Comparison of ENCODE assay signal across 8 cellular contexts in the genomic region with DNA sequence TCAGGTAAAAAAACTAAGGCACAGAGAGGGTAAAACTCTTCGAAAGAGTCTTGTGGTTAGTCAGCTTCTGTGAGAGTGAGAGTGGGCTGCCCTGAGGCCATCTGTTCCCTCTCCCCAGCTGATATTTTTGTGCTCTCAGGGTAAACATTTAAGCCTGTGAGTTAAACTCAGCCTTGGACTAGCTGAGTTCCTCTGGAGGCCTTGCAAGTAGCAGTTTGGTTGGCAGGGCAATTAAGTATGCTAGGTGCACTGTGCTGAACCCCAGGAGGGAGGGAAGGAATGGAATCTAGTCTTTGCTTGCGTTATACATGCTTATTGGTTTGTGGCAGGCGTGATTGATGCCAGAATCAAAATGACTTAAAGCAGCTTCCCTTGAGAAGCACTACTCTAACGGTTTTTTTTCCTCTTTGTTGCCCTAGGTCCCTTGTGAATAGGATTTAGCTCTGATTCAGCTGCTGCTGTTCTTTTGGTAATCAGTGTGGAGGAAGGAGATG.
DNase-seq lines count a peak whose midpoint lies in the region; ATAC-seq, FAIRE-seq and TF ChIP-seq lines count a peak whose summit lies in the region.

No MANE protein-coding gene starts in this region.

- no peak for FAIRE-seq in astrocyte (lab: Jason Lieb, UNC)

- peak; percentile 40 for DNase-seq in AG10803 (ENCODE audit: low read depth)
- peak; percentile 71 for DNase-seq in astrocyte (ENCODE audit: low read depth)
- DNase-seq in transverse colon = no peak
- DNase-seq in activated naive CD4-positive, alpha-beta T cell treated with anti-CD3 and anti-CD28 coated beads, Interleukin-2, amount 10 ng/mL, durations not matched to agents 7 days and 5 days = no peak
- no peak for DNase-seq in medulla oblongata (ENCODE audit: extremely low spot score)
- no peak for DNase-seq in adrenal gland

- TF ChIP-seq EP300 in transverse colon (IDR thresholded peaks at IDR 0.05; ENCODE audit: low read depth) = no peak

- CTCF ChIA-PET in activated naive CD4-positive, alpha-beta T cell treated with anti-CD3 and anti-CD28 coated beads, Interleukin-2, amount 10 ng/mL, durations not matched to agents 7 days and 5 days (lab: Charles Lee) = no interaction called here

- peaks cover 84% of the 10 kb centered on the region for H4K20me1 ChIP-seq in astrocyte (ENCODE audit: insufficient read depth, low read length)

- no peaks in the 10 kb centered on the region for H3K27me3 Mint-ChIP-seq in astrocyte (ENCODE audit: low read depth, unreplicated experiment)
- no peaks in the 10 kb centered on the region for H3K27me3 Mint-ChIP-seq in activated naive CD4-positive, alpha-beta T cell treated with anti-CD3 and anti-CD28 coated beads, Interleukin-2, amount 10 ng/mL, durations not matched to agents 7 days and 5 days

- no peak overlapping the region for H2AFZ ChIP-seq in astrocyte (ENCODE audit: low read depth, low read length)

- no peaks in the 10 kb centered on the region for H3K79me2 ChIP-seq in astrocyte (ENCODE audit: insufficient read depth, low read length)

- H3K4me3 Mint-ChIP-seq in astrocyte (ENCODE audit: unreplicated experiment) = no peak overlapping the region
- H3K4me3 Mint-ChIP-seq in activated naive CD4-positive, alpha-beta T cell treated with anti-CD3 and anti-CD28 coated beads, Interleukin-2, amount 10 ng/mL, durations not matched to agents 7 days and 5 days = no peak overlapping the region

- in situ Hi-C loops in transverse colon (cut with MboI; ENCODE audit: low pct_ligation_motif_present in 1 of 4, low pct_unique_long_range_greater_than_20kb in 1 of 4, low sequenced_read_pairs in 3 of 4) = no loop called here

- peak overlapping the region; percentile 46 for H3K4me2 ChIP-seq in astrocyte (ENCODE audit: low read length)

- ATAC-seq in GM19324 (IDR thresholded peaks at IDR 0.05; ENCODE audit: low FRiP score, unreplicated experiment) = peak; percentile 79
- ATAC-seq in HG03135 (IDR thresholded peaks at IDR 0.05; ENCODE audit: unreplicated experiment) = peak; percentile 64

- intact Hi-C loops in transverse colon (cut with DNase I; ENCODE audit: low total_unique reads) (no loop called here), adrenal gland (cut with DNase I) (no loop called here)

- no peak overlapping the region for H3K9ac ChIP-seq in astrocyte (ENCODE audit: low read length)

- TF ChIP-seq CTCF in AG10803 (conservative IDR thresholded peaks at IDR 0.05; ENCODE audit: low read length) = no peak
- no peak for TF ChIP-seq CTCF in astrocyte (IDR thresholded peaks at IDR 0.05; ENCODE audit: insufficient read depth, low read depth, low read length)
- TF ChIP-seq CTCF in transverse colon (IDR thresholded peaks at IDR 0.05) = no peak
- TF ChIP-seq CTCF in adrenal gland (IDR thresholded peaks at IDR 0.05) = no peak

- H3K27ac ChIP-seq in astrocyte (ENCODE audit: low read depth, low read length) (peak overlapping the region; percentile 35), transverse colon (no peak overlapping the region), adrenal gland (peak overlapping the region in 1 of 5 donors; percentile 12)

- no peak overlapping the region for H3K4me3 ChIP-seq in AG10803 (ENCODE audit: low read length)
- no peak overlapping the region for H3K4me3 ChIP-seq in astrocyte (ENCODE audit: insufficient read depth, low read depth, low read length)
- H3K4me3 ChIP-seq in transverse colon = no peak overlapping the region
- H3K4me3 ChIP-seq in adrenal gland = no peak overlapping the region

- no peaks in the 10 kb centered on the region for H3K9me3 Mint-ChIP-seq in astrocyte (ENCODE audit: unreplicated experiment)
- H3K9me3 Mint-ChIP-seq in activated naive CD4-positive, alpha-beta T cell treated with anti-CD3 and anti-CD28 coated beads, Interleukin-2, amount 10 ng/mL, durations not matched to agents 7 days and 5 days = no peaks in the 10 kb centered on the region

- H3K36me3 ChIP-seq in astrocyte (ENCODE audit: insufficient read depth, low read length) = no peaks in the 10 kb centered on the region
- H3K36me3 ChIP-seq in transverse colon = no peaks in the 10 kb centered on the region
- no peaks in the 10 kb centered on the region for H3K36me3 ChIP-seq in adrenal gland (replicated peaks in 1 of 2)

- TF ChIP-seq POLR2A in transverse colon (IDR thresholded peaks at IDR 0.05) (no peak), adrenal gland (IDR thresholded peaks at IDR 0.05) (no peak)

- H3K27me3 ChIP-seq in astrocyte (ENCODE audit: insufficient read depth, low read length) (peaks cover 2% of the 10 kb centered on the region), transverse colon (no peaks in the 10 kb centered on the region), adrenal gland (no peaks in the 10 kb centered on the region)

- H3K27ac Mint-ChIP-seq in astrocyte (ENCODE audit: unreplicated experiment) = peak overlapping the region; percentile 10
- no peak overlapping the region for H3K27ac Mint-ChIP-seq in activated naive CD4-positive, alpha-beta T cell treated with anti-CD3 and anti-CD28 coated beads, Interleukin-2, amount 10 ng/mL, durations not matched to agents 7 days and 5 days

- H3K36me3 Mint-ChIP-seq in astrocyte (ENCODE audit: low read depth, unreplicated experiment) = no peaks in the 10 kb centered on the region
- H3K36me3 Mint-ChIP-seq in activated naive CD4-positive, alpha-beta T cell treated with anti-CD3 and anti-CD28 coated beads, Interleukin-2, amount 10 ng/mL, durations not matched to agents 7 days and 5 days = no peaks in the 10 kb centered on the region

- 19 to 30% methylated on average over 3 to 4 of the region's 4 CpGs for WGBS in transverse colon (ENCODE audit: low coverage in 1 of 2), 2 donors
- WGBS in adrenal gland, 4 donors = 38 to 51% (median 40%) methylated on average over 4 of the region's 4 CpGs

- peaks cover 31% of the 10 kb centered on the region for H3K4me1 Mint-ChIP-seq in astrocyte (ENCODE audit: low read depth, unreplicated experiment)
- no peaks in the 10 kb centered on the region for H3K4me1 Mint-ChIP-seq in activated naive CD4-positive, alpha-beta T cell treated with anti-CD3 and anti-CD28 coated beads, Interleukin-2, amount 10 ng/mL, durations not matched to agents 7 days and 5 days

- no peaks in the 10 kb centered on the region for H3K9me3 ChIP-seq in astrocyte (ENCODE audit: insufficient read depth, low read depth, low read length)
- no peaks in the 10 kb centered on the region for H3K9me3 ChIP-seq in transverse colon
- no peaks in the 10 kb centered on the region for H3K9me3 ChIP-seq in adrenal gland (replicated peaks in 1 of 3)

- peaks cover 18% of the 10 kb centered on the region for H3K4me1 ChIP-seq in astrocyte (ENCODE audit: insufficient read depth, low read length)
- peaks cover 0 to 21% (median 7%) of the 10 kb centered on the region in 4 donors for H3K4me1 ChIP-seq in transverse colon
- peaks cover 4 to 26% of the 10 kb centered on the region in 2 donors for H3K4me1 ChIP-seq in adrenal gland (replicated peaks in 1 of 2)

Comparison
In these comparisons a context has a peak if more than half of its experiments do, and no peak if none do; other contexts are left out.
1. DNase-seq: peak in AG10803 (single experiment) and astrocyte (single experiment); none in transverse colon (single experiment), activated naive CD4-positive, alpha-beta T cell treated with anti-CD3 and anti-CD28 coated beads, Interleukin-2, amount 10 ng/mL, durations not matched to agents 7 days and 5 days (single experiment), medulla oblongata (single experiment) and adrenal gland (0 of 7).